9 cellular contexts compared by ENCODE assay signal in the genomic region with DNA sequence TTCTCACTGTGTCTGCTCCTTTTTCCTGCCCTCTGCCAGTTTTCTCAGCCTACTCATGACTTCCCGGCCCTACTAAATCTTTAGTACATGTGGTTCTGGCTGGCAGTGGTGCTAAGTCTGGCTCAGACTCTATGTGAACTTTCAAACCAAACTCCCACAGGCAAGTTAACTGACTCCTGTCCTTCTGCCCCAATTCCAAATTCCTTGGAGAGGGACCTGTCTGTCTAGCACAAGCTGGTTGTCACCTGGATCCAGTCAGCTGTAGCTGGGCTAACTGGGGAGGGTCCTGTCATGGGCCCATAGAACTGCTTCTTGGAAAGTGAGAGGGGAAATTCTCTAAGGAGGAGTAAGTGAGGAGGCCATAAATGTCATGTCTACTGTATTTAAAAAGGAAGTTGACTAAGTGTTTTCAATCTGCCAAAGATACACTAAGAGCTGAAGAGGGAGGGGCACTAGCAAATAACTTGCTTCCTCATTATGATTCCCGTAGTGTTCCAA.
DNase-seq lines count a peak whose midpoint lies in the region; ATAC-seq and TF ChIP-seq lines count a peak whose summit lies in the region.
"Had no signal": no experiment of that assay in that cellular context is flagged by ENCODE, and none has a peak within 500 bp of the region (broad histone marks: within the 10 kb centered on the region; RNA-seq: fewer than 3 reads in every experiment).

No MANE protein-coding gene starts in this region.

- H3F3A ChIP-seq in GM23248 (ENCODE audit: insufficient read depth) = peaks cover 59% of the 10 kb centered on the region

- 0% methylated on average over 2 of the region's 2 CpGs for WGBS in GM23248 (ENCODE audit: low coverage in 1 of 2, low lambda C conversion rate in 2 of 2, missing lambda C conversion rate in 2 of 2), 2 experiments

- H3K27me3 Mint-ChIP-seq in mesothelial cell of epicardium (ENCODE audit: low read depth) = no peaks in the 10 kb centered on the region

- TF ChIP-seq CTCF in BJ (IDR thresholded peaks at IDR 0.05; ENCODE audit: insufficient read depth, low read depth, low read length) (no peak), uterus (IDR thresholded peaks at IDR 0.05) (no peak), mesothelial cell of epicardium (IDR thresholded peaks at IDR 0.05; ENCODE audit: unreplicated experiment) (no peak)

- H3K4me1 ChIP-seq in GM23248 (ENCODE audit: insufficient read depth) = peaks cover 68% of the 10 kb centered on the region
- no peaks in the 10 kb centered on the region for H3K4me1 ChIP-seq in uterus

- H3K9me2 ChIP-seq in GM23248 (ENCODE audit: insufficient read depth) = no peaks in the 10 kb centered on the region

- DNase-seq in BJ (ENCODE audit: low read depth) (peak; percentile 44), GM23248 (peak; percentile 88), left kidney (ENCODE audit: low read depth, low spot score) (peak; percentile 27), superior temporal gyrus (ENCODE audit: extremely low spot score) (no peak), uterus (no peak), mesothelial cell of epicardium (ENCODE audit: low spot score in 2 of 2, unreplicated experiment in 2 of 2) (no peak), posterior vena cava (ENCODE audit: low spot score) (no peak)
- DNase-seq: ovary had no signal

- H3K9ac ChIP-seq in GM23248 = peak overlapping the region; percentile 38; the same call in 1 of the 2 replicates

- no peaks in the 10 kb centered on the region for H4K20me1 ChIP-seq in GM23248 (ENCODE audit: insufficient read depth)

- POLR2A ChIA-PET in BJ (lab: Charles Lee) = interaction anchor here (0.7 kb wide), 1 partner anchor 150 kb away, joined by 3 read pairs; no protein-coding TSS in a partner anchor

- H3K79me2 ChIP-seq in GM23248 (ENCODE audit: insufficient read depth) = peaks cover 14% of the 10 kb centered on the region; the same call in 1 of the 2 replicates

- no peaks in the 10 kb centered on the region for H3K36me3 Mint-ChIP-seq in mesothelial cell of epicardium

- no peak overlapping the region for H3K27ac Mint-ChIP-seq in mesothelial cell of epicardium

- no peaks in the 10 kb centered on the region for H3K9me3 ChIP-seq in GM23248 (ENCODE audit: low read depth)
- no peaks in the 10 kb centered on the region for H3K9me3 ChIP-seq in uterus
- H3K9me3 ChIP-seq: ovary had no signal

- CTCF ChIA-PET in BJ (lab: Yijun Ruan, JAX) = interaction anchor here (0.8 kb wide), 1 partner anchor 16 kb away, joined by 3 read pairs; no protein-coding TSS in a partner anchor

- H3K27ac ChIP-seq in GM23248 = peak overlapping the region; percentile 85
- no peak overlapping the region for H3K27ac ChIP-seq in uterus
- H3K27ac ChIP-seq: ovary had no signal

- in situ Hi-C loops in GM23248 (cut with MboI) = no loop called here

- H3K4me3 Mint-ChIP-seq in mesothelial cell of epicardium = no peak overlapping the region

- no peaks in the 10 kb centered on the region for H3K9me3 Mint-ChIP-seq in mesothelial cell of epicardium

- peak; percentile 78 for ATAC-seq in SK-N-SH treated with all-trans-retinoic acid at 6 μM for 48 hours

- no peak for TF ChIP-seq POLR2A in uterus (IDR thresholded peaks at IDR 0.05)

- peaks cover 19% of the 10 kb centered on the region for H3K4me1 Mint-ChIP-seq in mesothelial cell of epicardium

- H3K4me3 ChIP-seq in BJ (ENCODE audit: low read depth, low read length) (no peak overlapping the region), GM23248 (peak overlapping the region; percentile 23; the same call in 1 of the 2 replicates), uterus (no peak overlapping the region)
- H3K4me3 ChIP-seq: ovary had no signal

- H3K36me3 ChIP-seq in BJ (ENCODE audit: control insufficient read depth, insufficient read depth, low read length) (no peaks in the 10 kb centered on the region), GM23248 (ENCODE audit: low read depth) (no peaks in the 10 kb centered on the region), uterus (no peaks in the 10 kb centered on the region)
- H3K36me3 ChIP-seq: ovary had no signal

- intact Hi-C loops in uterus (cut with DNase I; ENCODE audit: low total_unique reads) (no loop called here), posterior vena cava (cut with DNase I) (no loop called here)

- peak overlapping the region; percentile 43 for H2AFZ ChIP-seq in GM23248

- H3K4me2 ChIP-seq in GM23248 (ENCODE audit: unreplicated experiment) = peak overlapping the region; percentile 82

- H3K27me3 ChIP-seq in BJ (ENCODE audit: control insufficient read depth, insufficient read depth, low read length) (no peaks in the 10 kb centered on the region), GM23248 (replicated peaks; ENCODE audit: insufficient read depth) (no peaks in the 10 kb centered on the region), uterus (no peaks in the 10 kb centered on the region)
- H3K27me3 ChIP-seq: ovary had no signal

TF ChIP-seq in SK-N-SH treated with all-trans-retinoic acid at 6 μM for 48 hours, 23 proteins besides CTCF, POLR2A, EP300 and RAD21:
- TF ChIP-seq ISL1 (CRISPR knock-in tag; IDR thresholded peaks at IDR 0.05) = no peak
- TF ChIP-seq, protein P1, sequence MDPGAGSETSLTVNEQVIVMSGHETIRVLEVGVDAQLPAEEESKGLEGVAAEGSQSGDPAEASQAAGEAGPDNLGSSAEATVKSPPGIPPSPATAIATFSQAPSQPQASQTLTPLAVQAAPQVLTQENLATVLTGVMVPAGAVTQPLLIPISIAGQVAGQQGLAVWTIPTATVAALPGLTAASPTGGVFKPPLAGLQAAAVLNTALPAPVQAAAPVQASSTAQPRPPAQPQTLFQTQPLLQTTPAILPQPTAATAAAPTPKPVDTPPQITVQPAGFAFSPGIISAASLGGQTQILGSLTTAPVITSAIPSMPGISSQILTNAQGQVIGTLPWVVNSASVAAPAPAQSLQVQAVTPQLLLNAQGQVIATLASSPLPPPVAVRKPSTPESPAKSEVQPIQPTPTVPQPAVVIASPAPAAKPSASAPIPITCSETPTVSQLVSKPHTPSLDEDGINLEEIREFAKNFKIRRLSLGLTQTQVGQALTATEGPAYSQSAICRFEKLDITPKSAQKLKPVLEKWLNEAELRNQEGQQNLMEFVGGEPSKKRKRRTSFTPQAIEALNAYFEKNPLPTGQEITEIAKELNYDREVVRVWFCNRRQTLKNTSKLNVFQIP (CRISPR knock-in tag; IDR thresholded peaks at IDR 0.05; ENCODE audit: borderline replicate concordance, low read depth) = no peak
- TF ChIP-seq ZFP3 (CRISPR knock-in tag; IDR thresholded peaks at IDR 0.05) = no peak
- TF ChIP-seq ZNF70 (CRISPR knock-in tag; IDR thresholded peaks at IDR 0.05) = no peak
- no peak for TF ChIP-seq TOX (CRISPR knock-in tag; IDR thresholded peaks at IDR 0.05; ENCODE audit: borderline replicate concordance)
- TF ChIP-seq ZNF8 (CRISPR knock-in tag; IDR thresholded peaks at IDR 0.05) = no peak
- no peak for TF ChIP-seq OSR1 (CRISPR knock-in tag; IDR thresholded peaks at IDR 0.05)
- no peak for TF ChIP-seq ZNF565 (CRISPR knock-in tag; conservative IDR thresholded peaks at IDR 0.05; ENCODE audit: low read depth)
- TF ChIP-seq TCF4 (CRISPR knock-in tag; IDR thresholded peaks at IDR 0.05; ENCODE audit: borderline replicate concordance) = no peak
- TF ChIP-seq, protein P2, sequence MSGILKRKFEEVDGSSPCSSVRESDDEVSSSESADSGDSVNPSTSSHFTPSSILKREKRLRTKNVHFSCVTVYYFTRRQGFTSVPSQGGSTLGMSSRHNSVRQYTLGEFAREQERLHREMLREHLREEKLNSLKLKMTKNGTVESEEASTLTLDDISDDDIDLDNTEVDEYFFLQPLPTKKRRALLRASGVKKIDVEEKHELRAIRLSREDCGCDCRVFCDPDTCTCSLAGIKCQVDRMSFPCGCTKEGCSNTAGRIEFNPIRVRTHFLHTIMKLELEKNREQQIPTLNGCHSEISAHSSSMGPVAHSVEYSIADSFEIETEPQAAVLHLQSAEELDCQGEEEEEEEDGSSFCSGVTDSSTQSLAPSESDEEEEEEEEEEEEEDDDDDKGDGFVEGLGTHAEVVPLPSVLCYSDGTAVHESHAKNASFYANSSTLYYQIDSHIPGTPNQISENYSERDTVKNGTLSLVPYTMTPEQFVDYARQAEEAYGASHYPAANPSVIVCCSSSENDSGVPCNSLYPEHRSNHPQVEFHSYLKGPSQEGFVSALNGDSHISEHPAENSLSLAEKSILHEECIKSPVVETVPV (CRISPR knock-in tag; IDR thresholded peaks at IDR 0.05) = no peak
- TF ChIP-seq ZFP30 (CRISPR knock-in tag; IDR thresholded peaks at IDR 0.05) = no peak
TF ChIP-seq in SK-N-SH treated with all-trans-retinoic acid at 6 μM for 48 hours: peak in this region for 0.

Comparison
In these comparisons a context has a peak if more than half of its experiments do, and no peak if none do; other contexts are left out.
1. DNase-seq: peak in BJ (single experiment), GM23248 (single experiment) and left kidney (single experiment); none in superior temporal gyrus (single experiment), uterus (0 of 2), mesothelial cell of epicardium (0 of 2) and posterior vena cava (single experiment).